Comparison of ENCODE assay signal across 8 cellular contexts in genomic region chr11:17760102-17761029, GRCh38. TPM values are rescaled to one million over a fixed set of nuclear protein-coding genes. Genes with fewer than 3 reads are reported as not detected.
DNase-seq lines count a peak whose midpoint lies in the region; ATAC-seq and TF ChIP-seq lines count a peak whose summit lies in the region.

No MANE protein-coding gene starts in this region.

- peak; percentile 20 to 56 (median 35) for DNase-seq in NCI-H1417 (lab: John Stamatoyannopoulos, UW)
- DNase-seq in NCI-H1417 treated with DMSO at 0.1 percent for 48 hours (lab: John Stamatoyannopoulos, UW): no peak
- peak; percentile 43 for DNase-seq in M059J (ENCODE audit: low read depth)
- peak; percentile 7 for DNase-seq in T-helper 2 cell treated with Interferon-gamma antibody and Interleukin-4, amounts not matched to agents 5 μg/mL and 100 μg/mL, for 36 hours (ENCODE audit: low spot score)
- peak; percentile 4 for DNase-seq in pulmonary artery endothelial cell (ENCODE audit: low read depth, low spot score)
- DNase-seq in NCI-H1694 treated with DMSO at 0.1 percent for 48 hours (lab: John Stamatoyannopoulos, UW): no peak

- WGBS in gastroesophageal sphincter (ENCODE audit: low coverage in 1 of 2), 2 donors: 39 to 59% methylated on average over 4 to 12 of the region's 23 CpGs

- no peaks in the 10 kb centered on the region for H3K27me3 Mint-ChIP-seq in T-helper 2 cell treated with Interferon-gamma antibody and Interleukin-4, amounts not matched to agents 5 μg/mL and 100 μg/mL, for 36 hours (ENCODE audit: low read depth)

- no peak overlapping the region for H3K4me3 Mint-ChIP-seq in T-helper 2 cell treated with Interferon-gamma antibody and Interleukin-4, amounts not matched to agents 5 μg/mL and 100 μg/mL, for 36 hours

- H3K36me3 ChIP-seq in gastroesophageal sphincter: no peaks in the 10 kb centered on the region

- no peaks in the 10 kb centered on the region for H3K9me3 Mint-ChIP-seq in T-helper 2 cell treated with Interferon-gamma antibody and Interleukin-4, amounts not matched to agents 5 μg/mL and 100 μg/mL, for 36 hours

- H3K27ac Mint-ChIP-seq in T-helper 2 cell treated with Interferon-gamma antibody and Interleukin-4, amounts not matched to agents 5 μg/mL and 100 μg/mL, for 36 hours: no peak overlapping the region

- H3K9me3 ChIP-seq in gastroesophageal sphincter: peaks cover 0 to 11% (median 0%) of the 10 kb centered on the region in 3 donors

- no peak overlapping the region for H3K27ac ChIP-seq in gastroesophageal sphincter

- H3K4me1 ChIP-seq in gastroesophageal sphincter: no peaks in the 10 kb centered on the region

- no peaks in the 10 kb centered on the region for H3K4me1 Mint-ChIP-seq in T-helper 2 cell treated with Interferon-gamma antibody and Interleukin-4, amounts not matched to agents 5 μg/mL and 100 μg/mL, for 36 hours (ENCODE audit: low read depth)

- ATAC-seq in GM21423 (IDR thresholded peaks at IDR 0.05; ENCODE audit: unreplicated experiment) (peak; percentile 70), gastroesophageal sphincter (no peak)

- TF ChIP-seq EP300 in gastroesophageal sphincter (IDR thresholded peaks at IDR 0.05): no peak

- H3K27me3 ChIP-seq in gastroesophageal sphincter: no peaks in the 10 kb centered on the region

- TF ChIP-seq POLR2A in gastroesophageal sphincter (IDR thresholded peaks at IDR 0.05): no peak

- peak in 3 of 4 experiments; percentile 37 to 71 (median 38) for TF ChIP-seq CTCF in gastroesophageal sphincter (IDR thresholded peaks at IDR 0.05)

- no peaks in the 10 kb centered on the region for H3K36me3 Mint-ChIP-seq in T-helper 2 cell treated with Interferon-gamma antibody and Interleukin-4, amounts not matched to agents 5 μg/mL and 100 μg/mL, for 36 hours (ENCODE audit: low read depth)

- no peak overlapping the region for H3K4me3 ChIP-seq in gastroesophageal sphincter

RNA-seq across cellular contexts. Expression of gene KCNC1, which starts 25.8 kb away (rescaled TPM):
- not detected in 2 replicates for total RNA-seq in M059J (2014; rRNA removed; shearing (Covaris generic))
- under 1 TPM in 2 of 4 donors, not detected in 2; 0.27 to 0.77 TPM for total RNA-seq in gastroesophageal sphincter
- total RNA-seq in pulmonary artery endothelial cell: not detected in 2 replicates

RNA-seq across cellular contexts. Expression of gene MYOD1, which starts 41.0 kb away (rescaled TPM):
- total RNA-seq in M059J (2014; rRNA removed; shearing (Covaris generic)): 0.05 and 0.12 TPM in 2 replicates
- total RNA-seq in gastroesophageal sphincter: not detected
- total RNA-seq in pulmonary artery endothelial cell: not detected in 2 replicates

Comparison
In these comparisons a context has a peak if more than half of its experiments do, and no peak if none do; other contexts are left out.
1. DNase-seq: peak in NCI-H1417 (3 of 3), M059J (single experiment), T-helper 2 cell treated with Interferon-gamma antibody and Interleukin-4, amounts not matched to agents 5 μg/mL and 100 μg/mL, for 36 hours (single experiment) and pulmonary artery endothelial cell (single experiment); none in NCI-H1417 treated with DMSO at 0.1 percent for 48 hours (single experiment) and NCI-H1694 treated with DMSO at 0.1 percent for 48 hours (single experiment).